Comparison of ENCODE assay signal across 10 cellular contexts in genomic region chr5:64207978-64208377, GRCh38. TPM values are rescaled to one million over a fixed set of nuclear protein-coding genes. Genes with fewer than 3 reads are reported as not detected.
DNase-seq lines count a peak whose midpoint lies in the region; ATAC-seq and TF ChIP-seq lines count a peak whose summit lies in the region.
"Had no signal": no experiment of that assay in that cellular context is flagged by ENCODE, and none has a peak within 500 bp of the region (broad histone marks: within the 10 kb centered on the region; RNA-seq: fewer than 3 reads in every experiment).

No MANE protein-coding gene starts in this region.

- H3K27ac Mint-ChIP-seq in type B pancreatic cell: no peak overlapping the region
- H3K27ac Mint-ChIP-seq: CD8-positive, alpha-beta memory T cell had no signal

- H3K27ac ChIP-seq in cardiac muscle cell (no peak overlapping the region), RWPE1 (no peak overlapping the region), gastroesophageal sphincter (no peak overlapping the region)
- H3K27ac ChIP-seq: neutrophil had no signal

- H3K4me1 ChIP-seq in cardiac muscle cell (ENCODE audit: low read depth) (peaks cover 2% of the 10 kb centered on the region), gastroesophageal sphincter (no peaks in the 10 kb centered on the region)

- TF ChIP-seq CTCF in cardiac muscle cell (IDR thresholded peaks at IDR 0.05; ENCODE audit: low read depth, low read length) (peak; percentile 30), RWPE1 (conservative IDR thresholded peaks at IDR 0.05; ENCODE audit: low read depth) (peak; percentile 35; the same call in 1 of the 2 replicates), gastroesophageal sphincter (IDR thresholded peaks at IDR 0.05) (peak; percentile 10 to 30 (median 29)), type B pancreatic cell (conservative IDR thresholded peaks at IDR 0.05) (peak; percentile 65)

- TF ChIP-seq POLR2A in gastroesophageal sphincter (IDR thresholded peaks at IDR 0.05): no peak

- H3K9me3 ChIP-seq in cardiac muscle cell (ENCODE audit: low read depth) (no peaks in the 10 kb centered on the region), gastroesophageal sphincter (no peaks in the 10 kb centered on the region)
- H3K9me3 ChIP-seq: neutrophil had no signal

- WGBS in gastroesophageal sphincter (ENCODE audit: low coverage in 1 of 2), 2 donors: 0 to 31% methylated on average over 1 of the region's 1 CpG

- POLR2A ChIA-PET in RWPE1 (lab: Yijun Ruan, JAX; ENCODE audit: low non-redundant PET): no interaction called here

- no peaks in the 10 kb centered on the region for H3K36me3 ChIP-seq in cardiac muscle cell
- H3K36me3 ChIP-seq in gastroesophageal sphincter: peaks cover 0 to 6% of the 10 kb centered on the region in 2 donors
- H3K36me3 ChIP-seq: neutrophil had no signal

- intact Hi-C loops in left cardiac atrium (cut with DNase I): loop anchor here (5.0 to 10.0 kb wide), 2 partner anchors 53 to 61 kb away; no protein-coding TSS in a partner anchor

- H3K4me1 Mint-ChIP-seq in type B pancreatic cell (ENCODE audit: unreplicated experiment): no peaks in the 10 kb centered on the region
- H3K4me1 Mint-ChIP-seq: CD8-positive, alpha-beta memory T cell had no signal

- H3K9me3 Mint-ChIP-seq in type B pancreatic cell: no peaks in the 10 kb centered on the region
- H3K9me3 Mint-ChIP-seq: CD8-positive, alpha-beta memory T cell had no signal

- no peak overlapping the region for H3K4me3 Mint-ChIP-seq in type B pancreatic cell
- H3K4me3 Mint-ChIP-seq: CD8-positive, alpha-beta memory T cell had no signal

- ATAC-seq in left cardiac atrium (no peak), gastroesophageal sphincter (no peak), GM21367 (IDR thresholded peaks at IDR 0.05; ENCODE audit: unreplicated experiment) (no peak)

- H3K4me3 ChIP-seq in cardiac muscle cell: no peak overlapping the region
- H3K4me3 ChIP-seq in gastroesophageal sphincter: no peak overlapping the region

- H3K27me3 ChIP-seq in cardiac muscle cell: no peaks in the 10 kb centered on the region
- no peaks in the 10 kb centered on the region for H3K27me3 ChIP-seq in gastroesophageal sphincter
- H3K27me3 ChIP-seq: neutrophil had no signal

- CTCF ChIA-PET in RWPE1 (lab: Yijun Ruan, JAX): interaction anchor here (0.7 to 2.1 kb wide), 3 partner anchors 57 to 130 kb away, joined by 3 to 18 read pairs (median 4); no protein-coding TSS in a partner anchor

- H3K36me3 Mint-ChIP-seq in type B pancreatic cell: no peaks in the 10 kb centered on the region
- H3K36me3 Mint-ChIP-seq: CD8-positive, alpha-beta memory T cell had no signal

- no peak for TF ChIP-seq EP300 in gastroesophageal sphincter (IDR thresholded peaks at IDR 0.05)

- H3K27me3 Mint-ChIP-seq in type B pancreatic cell: no peaks in the 10 kb centered on the region
- H3K27me3 Mint-ChIP-seq: CD8-positive, alpha-beta memory T cell had no signal

- DNase-seq in cardiac muscle cell (ENCODE audit: low read depth in 1 of 2, low spot score in 1 of 2) (peak in 1 of 2 donors; percentile 36), left cardiac atrium (no peak), RWPE1 (ENCODE audit: low spot score) (no peak), type B pancreatic cell (ENCODE audit: extremely low spot score, unreplicated experiment) (no peak), NCI-H146 (lab: John Stamatoyannopoulos, UW) (no peak), NCI-H1048 (lab: John Stamatoyannopoulos, UW) (no peak)
- DNase-seq: CD8-positive, alpha-beta memory T cell had no signal

RNA-seq across cellular contexts. Expression of gene RNF180, which starts 42.3 kb away (rescaled TPM):
- total RNA-seq in cardiac muscle cell: 9.1 and 9.7 TPM in 2 replicates
- polyA plus RNA-seq in cardiac muscle cell: 3.1 and 8.0 TPM in 2 replicates
- total RNA-seq in left cardiac atrium: 10 to 100 TPM; 16.9 to 22.9 TPM
- 10 to 100 TPM; 22.0 to 41.6 (median 25.3) TPM for total RNA-seq in gastroesophageal sphincter
- total RNA-seq in type B pancreatic cell (ENCODE audit: low replicate concordance): 3.9 and 4.0 TPM in 2 replicates
- total RNA-seq: CD8-positive, alpha-beta memory T cell had no signal
- polyA plus RNA-seq: CD8-positive, alpha-beta memory T cell had no signal
